In genomic region chr12:26741828-26742227, GRCh38 we compare ENCODE assay signal across 17 cellular contexts.
A peak's percentile ranks its signal among the peaks of the same experiment; 100 is the strongest.
DNase-seq lines count a peak whose midpoint lies in the region; ATAC-seq, FAIRE-seq and TF ChIP-seq lines count a peak whose summit lies in the region.
"Had no signal": no experiment of that assay in that cellular context is flagged by ENCODE, and none has a peak within 500 bp of the region (broad histone marks: within the 10 kb centered on the region; RNA-seq: fewer than 3 reads in every experiment).

No MANE protein-coding gene starts in this region.

- no peak overlapping the region for H3K4me3 Mint-ChIP-seq in CD8-positive, alpha-beta T cell
- H3K4me3 Mint-ChIP-seq: CD14-positive monocyte, natural killer cell had no signal

- H3K4me1 ChIP-seq in K562 (replicated peaks in 1 of 2; ENCODE audit: control insufficient read depth in 2 of 2, insufficient read depth in 2 of 2, low read length in 2 of 2) (no peaks in the 10 kb centered on the region), stomach smooth muscle (ENCODE audit: control insufficient read depth, insufficient read depth, low read length) (peaks cover 10% of the 10 kb centered on the region)
- H3K4me1 ChIP-seq in CD8-positive, alpha-beta T cell (ENCODE audit: insufficient read depth, low read length): no peaks in the 10 kb centered on the region

- TF ChIP-seq POLR2A in K562 (conservative IDR thresholded peaks at IDR 0.05): no peak

- FAIRE-seq in K562 (lab: Jason Lieb, UNC): no peak

- no peak overlapping the region for H3K27ac Mint-ChIP-seq in CD8-positive, alpha-beta T cell
- H3K27ac Mint-ChIP-seq: natural killer cell had no signal

- peaks cover 2 to 6% of the 10 kb centered on the region in 2 experiments; a peak in 2 of 5 replicates for H3K27me3 ChIP-seq in K562 (ENCODE audit: control insufficient read depth in 2 of 2, insufficient read depth in 2 of 2, low read length in 2 of 2)
- H3K27me3 ChIP-seq in stomach smooth muscle (ENCODE audit: control insufficient read depth in 1 of 2, insufficient read depth in 2 of 2, low read length in 2 of 2): no peaks in the 10 kb centered on the region
- no peaks in the 10 kb centered on the region for H3K27me3 ChIP-seq in CD8-positive, alpha-beta T cell (ENCODE audit: insufficient read depth, low read length)

- H3K9me3 ChIP-seq in K562 (replicated peaks; ENCODE audit: control insufficient read depth, insufficient read depth, low read depth, low read length) (no peaks in the 10 kb centered on the region), stomach smooth muscle (ENCODE audit: control insufficient read depth in 2 of 2, low read length in 2 of 2) (no peaks in the 10 kb centered on the region)
- peaks cover 7% of the 10 kb centered on the region for H3K9me3 ChIP-seq in CD8-positive, alpha-beta T cell (ENCODE audit: low read length)

- no peak overlapping the region for H3K4me2 ChIP-seq in K562 (ENCODE audit: insufficient read depth, low read length)
- H3K4me2 ChIP-seq: smooth muscle cell had no signal

- H4K20me1 ChIP-seq in K562 (replicated peaks; ENCODE audit: control insufficient read depth, insufficient read depth, low read length): no peaks in the 10 kb centered on the region

- peaks cover 16% of the 10 kb centered on the region for H3K4me1 Mint-ChIP-seq in CD8-positive, alpha-beta T cell (ENCODE audit: low read depth)

- H3K9me1 ChIP-seq in K562 (ENCODE audit: control insufficient read depth, insufficient read depth, low read length): no peaks in the 10 kb centered on the region

- TF ChIP-seq EP300 in K562 (IDR thresholded peaks at IDR 0.05; ENCODE audit: low read length): no peak

- H3K27ac ChIP-seq in K562 (ENCODE audit: extremely low read depth, low read depth, low read length): no peak overlapping the region
- peak overlapping the region; percentile 49 for H3K27ac ChIP-seq in stomach smooth muscle (ENCODE audit: low read length)
- H3K27ac ChIP-seq in CD8-positive, alpha-beta T cell (ENCODE audit: low read depth, low read length): no peak overlapping the region

- H3K79me2 ChIP-seq in K562 (ENCODE audit: control insufficient read depth, insufficient read depth, low read length): no peaks in the 10 kb centered on the region

- no peak for TF ChIP-seq CTCF in K562 (IDR thresholded peaks at IDR 0.05 in 2 of 3, conservative IDR thresholded peaks at IDR 0.05 in 1 of 3; ENCODE audit: insufficient read depth in 2 of 3, low read depth in 1 of 3, low read length in 3 of 3)
- no peak for TF ChIP-seq CTCF in CD8-positive, alpha-beta T cell (IDR thresholded peaks at IDR 0.05)

- H3K9me3 Mint-ChIP-seq in CD8-positive, alpha-beta T cell: peaks cover 12% of the 10 kb centered on the region

- BruUV-seq in K562 (replicated peaks; lab: Mats Ljungman, UMichigan): no TSS peak

- CTCF ChIA-PET in K562 (lab: Yijun Ruan, JAX; ENCODE audit: low intra/inter-chr PET ratio): no interaction called here
- CTCF ChIA-PET in CD8-positive, alpha-beta T cell (lab: Charles Lee): no interaction called here

- WGBS in K562 (ENCODE audit: insufficient coverage, low coverage, missing lambda C conversion rate): 0% methylated on average over 1 of the region's 1 CpG

- in situ Hi-C loops in K562 (cut with MboI): no loop called here

- no peaks in the 10 kb centered on the region for H3K27me3 Mint-ChIP-seq in CD8-positive, alpha-beta T cell (ENCODE audit: low read depth)

- H3K36me3 ChIP-seq in K562 (ENCODE audit: control insufficient read depth, insufficient read depth, low read length): no peaks in the 10 kb centered on the region
- no peaks in the 10 kb centered on the region for H3K36me3 ChIP-seq in stomach smooth muscle (ENCODE audit: control insufficient read depth in 2 of 2, insufficient read depth in 2 of 2, low read length in 2 of 2)
- no peaks in the 10 kb centered on the region for H3K36me3 ChIP-seq in CD8-positive, alpha-beta T cell (ENCODE audit: insufficient read depth, low read length)

- no peak for ATAC-seq in K562
- no peak for ATAC-seq in HG03432 (IDR thresholded peaks at IDR 0.05; ENCODE audit: unreplicated experiment)
- no peak for ATAC-seq in CD8-positive, alpha-beta T cell
- ATAC-seq: natural killer cell had no signal

- H3K9ac ChIP-seq in K562 (ENCODE audit: insufficient read depth in 1 of 2, low read depth in 2 of 2, low read length in 2 of 2): no peak overlapping the region
- H3K9ac ChIP-seq in stomach smooth muscle (ENCODE audit: low read length in 2 of 2): no peak overlapping the region

- H3K4me3 ChIP-seq in K562 (no peak overlapping the region), stomach smooth muscle (ENCODE audit: low read length in 2 of 2) (no peak overlapping the region)
- H3K4me3 ChIP-seq in CD8-positive, alpha-beta T cell (ENCODE audit: low read depth, low read length): no peak overlapping the region
- H3K4me3 ChIP-seq: smooth muscle cell had no signal

- H3K36me3 Mint-ChIP-seq in CD8-positive, alpha-beta T cell: peaks cover 35% of the 10 kb centered on the region
- H3K36me3 Mint-ChIP-seq: natural killer cell had no signal

- peak; percentile 31 for DNase-seq in NCI-H82 (lab: John Stamatoyannopoulos, UW)
- no peak for DNase-seq in NCI-H82 treated with DMSO at 0.1 percent for 48 hours (lab: John Stamatoyannopoulos, UW; ENCODE audit: unreplicated experiment)
- no peak for DNase-seq in K562 (ENCODE audit: extremely low read depth in 1 of 4, low spot score in 3 of 4)
- DNase-seq in lung microvascular endothelial cell (ENCODE audit: low read depth in 2 of 2): peak; percentile 26 to 39
- no peak for DNase-seq in activated CD8-positive, alpha-beta memory T cell treated with anti-CD3 and anti-CD28 coated beads, Interleukin-2, amount 50 U/mL, for 4 hours
- DNase-seq in CD8-positive, alpha-beta T cell: no peak
- DNase-seq: activated gamma-delta T cell; caudate nucleus; DMS153; natural killer cell; NCI-H2029; Right ventricle myocardium superior; stimulated activated CD4-positive, alpha-beta T cell treated with anti-CD3 and anti-CD28 coated beads, Interleukin-4, amount 100 ng/mL, for 1 hour had no signal

- H2AFZ ChIP-seq in K562 (ENCODE audit: low read depth, low read length): no peak overlapping the region

- POLR2A ChIA-PET in K562 (lab: Yijun Ruan, JAX): no interaction called here
- POLR2A ChIA-PET in CD8-positive, alpha-beta T cell (lab: Charles Lee): no interaction called here

- intact Hi-C loops in K562 (cut with micrococcal nuclease): no loop called here
- intact Hi-C loops in CD8-positive, alpha-beta T cell (cut with DNase I, micrococcal nuclease): no loop called here

- TF ChIP-seq RAD21 in K562 (CRISPR knock-in tag; conservative IDR thresholded peaks at IDR 0.05 in 1 of 2, IDR thresholded peaks at IDR 0.05 in 1 of 2): no peak

TF ChIP-seq in K562, 482 proteins besides CTCF, POLR2A, EP300 and RAD21:
- TF ChIP-seq ZBTB11 (CRISPR knock-in tag; IDR thresholded peaks at IDR 0.05) (no peak), RFX5 (IDR thresholded peaks at IDR 0.05; ENCODE audit: low read depth, low read length) (no peak), TARDBP (IDR thresholded peaks at IDR 0.05) (no peak), PBX2 (CRISPR knock-in tag; IDR thresholded peaks at IDR 0.05; ENCODE audit: low read depth) (no peak), PBX2 (tag; conservative IDR thresholded peaks at IDR 0.05; ENCODE audit: low read depth) (peak; percentile 35; the same call in 1 of the 2 replicates), FOXA1 (IDR thresholded peaks at IDR 0.05; ENCODE audit: borderline replicate concordance) (no peak)

Comparison
In these comparisons a context has a peak if more than half of its experiments do, and no peak if none do; other contexts are left out.
1. DNase-seq: peak in NCI-H82 (single experiment) and lung microvascular endothelial cell (2 of 2); none in NCI-H82 treated with DMSO at 0.1 percent for 48 hours (single experiment), K562 (0 of 4), activated CD8-positive, alpha-beta memory T cell treated with anti-CD3 and anti-CD28 coated beads, Interleukin-2, amount 50 U/mL, for 4 hours (single experiment) and CD8-positive, alpha-beta T cell (0 of 7).